10 cellular contexts compared by ENCODE assay signal in the genomic region with DNA sequence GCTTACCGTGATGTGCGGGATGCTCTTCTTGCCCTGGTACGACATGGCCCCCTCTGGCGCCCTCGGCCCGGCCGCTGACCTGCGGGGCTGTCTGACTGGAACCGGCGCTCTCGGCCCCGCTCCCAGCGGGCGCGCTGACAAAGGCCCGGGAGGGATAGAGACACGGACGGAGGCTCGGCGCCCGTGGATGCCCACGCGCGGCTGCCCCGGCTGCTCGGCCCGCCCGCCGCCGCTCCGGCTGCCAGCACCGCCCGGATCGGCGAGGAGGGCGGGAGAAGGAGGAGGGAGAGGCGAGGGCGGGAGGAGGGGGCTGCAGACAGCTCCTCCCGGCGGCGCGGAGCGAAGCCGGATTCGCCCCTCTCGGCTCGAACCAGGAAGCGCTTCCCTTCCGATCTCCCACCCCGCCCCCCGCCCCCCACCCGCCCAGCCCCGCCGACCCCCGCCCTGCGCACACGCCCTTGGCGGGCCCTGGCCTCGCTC. TPM values are rescaled to one million over a fixed set of nuclear protein-coding genes. Genes with fewer than 3 reads are reported as not detected.
DNase-seq lines count a peak whose midpoint lies in the region; TF ChIP-seq lines count a peak whose summit lies in the region.
"Had no signal": no experiment of that assay in that cellular context is flagged by ENCODE, and none has a peak within 500 bp of the region (broad histone marks: within the 10 kb centered on the region; RNA-seq: fewer than 3 reads in every experiment).

No MANE protein-coding gene starts in this region.

- no peak for TF ChIP-seq POLR2A in Peyer's patch (IDR thresholded peaks at IDR 0.05)

- H3K4me1 ChIP-seq in HUES48 (ENCODE audit: control insufficient read depth, insufficient read depth, low read length) (peaks cover 44% of the 10 kb centered on the region), Peyer's patch (peaks cover 0 to 25% (median 0%) of the 10 kb centered on the region in 4 donors), subcutaneous abdominal adipose tissue (ENCODE audit: control insufficient read depth in 5 of 5, insufficient read depth in 5 of 5, low read length in 5 of 5) (peaks cover 0 to 11% (median 10%) of the 10 kb centered on the region in 5 donors)

- DNase-seq in Peyer's patch (no peak), iPS-NIHi11 (ENCODE audit: low spot score) (peak; percentile 74), NCI-H446 treated with DMSO at 0.1 percent for 48 hours (lab: John Stamatoyannopoulos, UW) (no peak), GM13976 (ENCODE audit: low spot score) (no peak)
- no peak for DNase-seq in activated T-helper 2 cell treated with anti-CD3 and anti-CD28 coated beads, Interferon-gamma antibody, Interleukin-2, Interleukin-4, amounts not matched to agents 10 μg/mL and 5 μg/mL and 100 μg/mL, durations not matched to agents 14 hours and 24 hours and 36 hours (ENCODE audit: low spot score)
- DNase-seq in stimulated activated naive CD4-positive, alpha-beta T cell treated with Interleukin-2 at 50 U/mL for 16 hours (lab: John Stamatoyannopoulos, UW): no peak

- H3K36me3 Mint-ChIP-seq in activated T-helper 2 cell treated with anti-CD3 and anti-CD28 coated beads, Interferon-gamma antibody, Interleukin-2, Interleukin-4, amounts not matched to agents 10 μg/mL and 5 μg/mL and 100 μg/mL, durations not matched to agents 14 hours and 24 hours and 36 hours (ENCODE audit: low read depth): no peaks in the 10 kb centered on the region

- H3K36me3 ChIP-seq in HUES48 (ENCODE audit: control insufficient read depth, insufficient read depth, low read length) (no peaks in the 10 kb centered on the region), Peyer's patch (no peaks in the 10 kb centered on the region), subcutaneous abdominal adipose tissue (ENCODE audit: control insufficient read depth in 5 of 5, insufficient read depth in 5 of 5, low read length in 5 of 5) (no peaks in the 10 kb centered on the region)

- H3K9ac ChIP-seq in HUES48 (ENCODE audit: low read depth, low read length) (peak overlapping the region; percentile 33; the same call in 1 of the 2 replicates), subcutaneous abdominal adipose tissue (ENCODE audit: low read length in 5 of 5) (no peak overlapping the region)

- H3K27ac ChIP-seq in HUES48 (ENCODE audit: low read depth, low read length) (peak overlapping the region; percentile 23), Peyer's patch (no peak overlapping the region), subcutaneous abdominal adipose tissue (ENCODE audit: low read depth, low read length) (no peak overlapping the region)

- H3K27me3 ChIP-seq in HUES48 (ENCODE audit: control insufficient read depth, insufficient read depth, low read length) (peaks cover 37% of the 10 kb centered on the region), Peyer's patch (peaks cover 0 to 36% of the 10 kb centered on the region in 2 donors), subcutaneous abdominal adipose tissue (ENCODE audit: control insufficient read depth in 5 of 5, insufficient read depth in 4 of 5, low read length in 5 of 5) (peaks cover 51 to 65% (median 56%) of the 10 kb centered on the region in 5 donors)

- no peak overlapping the region for H3K4me3 Mint-ChIP-seq in activated T-helper 2 cell treated with anti-CD3 and anti-CD28 coated beads, Interferon-gamma antibody, Interleukin-2, Interleukin-4, amounts not matched to agents 10 μg/mL and 5 μg/mL and 100 μg/mL, durations not matched to agents 14 hours and 24 hours and 36 hours (ENCODE audit: low read depth)
- H3K4me3 Mint-ChIP-seq: memory B cell; stimulated activated memory B cell treated with anti-CD40 and anti-IgM and Interleukin-4, amounts not matched to agents 10 μg/mL and 1 μg/mL and 100 μg/mL, for 72 hours had no signal

- H3K27ac Mint-ChIP-seq in activated T-helper 2 cell treated with anti-CD3 and anti-CD28 coated beads, Interferon-gamma antibody, Interleukin-2, Interleukin-4, amounts not matched to agents 10 μg/mL and 5 μg/mL and 100 μg/mL, durations not matched to agents 14 hours and 24 hours and 36 hours: no peak overlapping the region
- H3K27ac Mint-ChIP-seq: memory B cell; stimulated activated memory B cell treated with anti-CD40 and anti-IgM and Interleukin-4, amounts not matched to agents 10 μg/mL and 1 μg/mL and 100 μg/mL, for 72 hours had no signal

- H3K9me3 ChIP-seq in HUES48 (ENCODE audit: control insufficient read depth, insufficient read depth, low read length) (no peaks in the 10 kb centered on the region), Peyer's patch (no peaks in the 10 kb centered on the region), subcutaneous abdominal adipose tissue (ENCODE audit: control insufficient read depth in 5 of 5, low read length in 5 of 5) (no peaks in the 10 kb centered on the region)

- H3K27me3 Mint-ChIP-seq in activated T-helper 2 cell treated with anti-CD3 and anti-CD28 coated beads, Interferon-gamma antibody, Interleukin-2, Interleukin-4, amounts not matched to agents 10 μg/mL and 5 μg/mL and 100 μg/mL, durations not matched to agents 14 hours and 24 hours and 36 hours (ENCODE audit: low read depth): peaks cover 58% of the 10 kb centered on the region

- no peak for TF ChIP-seq CTCF in Peyer's patch (IDR thresholded peaks at IDR 0.05)
- TF ChIP-seq CTCF in GM13976 (IDR thresholded peaks at IDR 0.05; ENCODE audit: borderline replicate concordance, control extremely low read depth, extremely low read depth, insufficient read depth, missing control alignments): no peak

- H3K9me3 Mint-ChIP-seq in activated T-helper 2 cell treated with anti-CD3 and anti-CD28 coated beads, Interferon-gamma antibody, Interleukin-2, Interleukin-4, amounts not matched to agents 10 μg/mL and 5 μg/mL and 100 μg/mL, durations not matched to agents 14 hours and 24 hours and 36 hours: no peaks in the 10 kb centered on the region

- peaks cover 1% of the 10 kb centered on the region for H3K4me1 Mint-ChIP-seq in activated T-helper 2 cell treated with anti-CD3 and anti-CD28 coated beads, Interferon-gamma antibody, Interleukin-2, Interleukin-4, amounts not matched to agents 10 μg/mL and 5 μg/mL and 100 μg/mL, durations not matched to agents 14 hours and 24 hours and 36 hours (ENCODE audit: low read depth)

- intact Hi-C loops in activated T-helper 2 cell treated with anti-CD3 and anti-CD28 coated beads, Interferon-gamma antibody, Interleukin-2, Interleukin-4, amounts not matched to agents 10 μg/mL and 5 μg/mL and 100 μg/mL, durations not matched to agents 14 hours and 24 hours and 36 hours (cut with micrococcal nuclease): loop anchor here (5.0 kb wide), 1 partner anchor 1026 kb away; no protein-coding TSS in a partner anchor

- H3K4me3 ChIP-seq in HUES48 (ENCODE audit: low read depth, low read length) (peak overlapping the region; percentile 86), Peyer's patch (peak overlapping the region; percentile 21 to 54 (median 35)), subcutaneous abdominal adipose tissue (ENCODE audit: low read depth in 1 of 5, low read length in 5 of 5) (peak overlapping the region in 3 of 5 donors; percentile 6 to 32 (median 18))

- in situ Hi-C loops in GM13976 (cut with MboI; ENCODE audit: low sequenced_read_pairs, unreplicated experiment): no loop called here

RNA-seq across cellular contexts. Expression of a gene that starts 4.6 kb away (rescaled TPM):
- total RNA-seq in Peyer's patch: 1 to 10 TPM in 3 of 4 donors, not detected in 1; 1.5 to 5.8 (median 1.6) TPM
- total RNA-seq in activated T-helper 2 cell treated with anti-CD3 and anti-CD28 coated beads, Interferon-gamma antibody, Interleukin-2, Interleukin-4, amounts not matched to agents 10 μg/mL and 5 μg/mL and 100 μg/mL, durations not matched to agents 14 hours and 24 hours and 36 hours: 0.07 TPM in 1 of 2 replicates, not detected in the other

Comparison
In these comparisons a context has a peak if more than half of its experiments do, and no peak if none do; other contexts are left out.
1. H3K4me3 ChIP-seq: peak in every context shown above with its lines; median percentile 86 in HUES48; 35 in Peyer's patch; 18 in subcutaneous abdominal adipose tissue.